In genomic region chr19:19554074-19555023, GRCh38 we compare ENCODE assay signal across 1 cellular context.
A peak's percentile ranks its signal among the peaks of the same experiment; 100 is the strongest.
TF ChIP-seq lines count a peak whose summit lies in the region.

No MANE protein-coding gene starts in this region.

TF ChIP-seq in H1, 55 proteins besides CTCF, POLR2A, EP300 and RAD21:
- 0 out of 2 replicates have a peak, but pooled peaks have one; percentile 35 for TF ChIP-seq RXRA (IDR thresholded peaks at IDR 0.05; ENCODE audit: insufficient read depth, low read depth, low read length)
- peak; percentile 13 for TF ChIP-seq TAF7 (optimal IDR thresholded peaks at IDR 0.05; ENCODE audit: borderline replicate concordance, low read depth, low read length)
- TF ChIP-seq BACH1 (IDR thresholded peaks at IDR 0.05; ENCODE audit: low read length): no peak
- no peak for TF ChIP-seq CEBPB (IDR thresholded peaks at IDR 0.05; ENCODE audit: low read depth, low read length)
- TF ChIP-seq FOSL1 (IDR thresholded peaks at IDR 0.05; ENCODE audit: insufficient read depth, low read depth, low read length): no peak
- TF ChIP-seq KDM1A (IDR thresholded peaks at IDR 0.05; ENCODE audit: borderline replicate concordance, low read length): peak; percentile 85; the same call in 1 of the 2 replicates
- TF ChIP-seq YY1 (IDR thresholded peaks at IDR 0.05; ENCODE audit: low read depth, low read length): no peak
- TF ChIP-seq TBP (IDR thresholded peaks at IDR 0.05; ENCODE audit: low read depth, low read length): no peak
- TF ChIP-seq TAF1 (IDR thresholded peaks at IDR 0.05; ENCODE audit: low read depth, low read length): no peak
